ENCODE assay signal across 1 cellular context in genomic region chr2:32039447-32040219, GRCh38.
TF ChIP-seq lines count a peak whose summit lies in the region.

Gene DPY30 (minus strand): TSS chr2:32039805. CDS start chr2:32039456, 349 bp downstream.

TF ChIP-seq in HepG2, 621 proteins besides CTCF, POLR2A, EP300 and RAD21 (continued from another document and continues in another):
- no peak for TF ChIP-seq ZNF597 (CRISPR knock-in tag; IDR thresholded peaks at IDR 0.05)
- peak; percentile 71; the same call in 1 of the 2 replicates for TF ChIP-seq ZNF790 (CRISPR knock-in tag; IDR thresholded peaks at IDR 0.05; ENCODE audit: borderline replicate concordance)
- TF ChIP-seq PPARG (CRISPR knock-in tag; conservative IDR thresholded peaks at IDR 0.05), result peak; percentile 46; the same call in 1 of the 2 replicates
- TF ChIP-seq CBX1 (IDR thresholded peaks at IDR 0.05; ENCODE audit: low read depth), result peak; percentile 43
- peak; percentile 94; the same call in 1 of the 2 replicates for TF ChIP-seq ZSCAN12 (CRISPR knock-in tag; IDR thresholded peaks at IDR 0.05)
- TF ChIP-seq ZNF292 (CRISPR knock-in tag; IDR thresholded peaks at IDR 0.05; ENCODE audit: borderline replicate concordance, low read depth), result peak; percentile 89
- peak; percentile 93; the same call in 1 of the 2 replicates for TF ChIP-seq ZNF232 (CRISPR knock-in tag; IDR thresholded peaks at IDR 0.05; ENCODE audit: borderline replicate concordance)
- peak; percentile 64; the same call in 1 of the 2 replicates for TF ChIP-seq ZNF710 (CRISPR knock-in tag; IDR thresholded peaks at IDR 0.05; ENCODE audit: borderline replicate concordance)
- peak; percentile 66 for TF ChIP-seq GFI1 (CRISPR knock-in tag; IDR thresholded peaks at IDR 0.05; ENCODE audit: borderline replicate concordance)
- TF ChIP-seq ZNF138 (CRISPR knock-in tag; IDR thresholded peaks at IDR 0.05; ENCODE audit: low read depth), result peak; percentile 40; the same call in 1 of the 2 replicates
- TF ChIP-seq DRAP1 (CRISPR knock-in tag; IDR thresholded peaks at IDR 0.05), result peak; percentile 86
- peak; percentile 75; the same call in 1 of the 2 replicates for TF ChIP-seq ZFY (CRISPR knock-in tag; IDR thresholded peaks at IDR 0.05)
- peak; percentile 86 for TF ChIP-seq KMT2A (CRISPR knock-in tag; IDR thresholded peaks at IDR 0.05)
- TF ChIP-seq HNRNPLL (IDR thresholded peaks at IDR 0.05; ENCODE audit: low read depth, low read length, poor library complexity, severe bottlenecking), result peak; percentile 87
- TF ChIP-seq HNRNPUL1 (IDR thresholded peaks at IDR 0.05; ENCODE audit: low read depth, low read length), result no peak
- TF ChIP-seq JUND (CRISPR knock-in tag; IDR thresholded peaks at IDR 0.05), result peak; percentile 51; the same call in 1 of the 2 replicates
- TF ChIP-seq MEIS2 (CRISPR knock-in tag; IDR thresholded peaks at IDR 0.05), result peak; percentile 80; the same call in 1 of the 2 replicates
- TF ChIP-seq NKX3-1 (CRISPR knock-in tag; IDR thresholded peaks at IDR 0.05), result peak; percentile 92
- TF ChIP-seq IKZF1 (IDR thresholded peaks at IDR 0.05), result no peak
- TF ChIP-seq ZNF678 (CRISPR knock-in tag; IDR thresholded peaks at IDR 0.05), result peak; percentile 41; the same call in 1 of the 2 replicates
- 0 out of 2 replicates have a peak, but pooled peaks have one; percentile 49 for TF ChIP-seq ZNF639 (CRISPR knock-in tag; conservative IDR thresholded peaks at IDR 0.05)
- TF ChIP-seq ZNF646 (CRISPR knock-in tag; IDR thresholded peaks at IDR 0.05), result 0 out of 2 replicates have a peak, but pooled peaks have one; percentile 22
- peak; percentile 88 for TF ChIP-seq ASH2L (IDR thresholded peaks at IDR 0.05; ENCODE audit: insufficient read length, low read depth, low read length)
- TF ChIP-seq ZNF570 (CRISPR knock-in tag; IDR thresholded peaks at IDR 0.05; ENCODE audit: borderline replicate concordance), result 0 out of 2 replicates have a peak, but pooled peaks have one; percentile 61
- no peak for TF ChIP-seq ZNF17 (CRISPR knock-in tag; IDR thresholded peaks at IDR 0.05)
- no peak for TF ChIP-seq RBM22 (optimal IDR thresholded peaks at IDR 0.05; ENCODE audit: low read length)
- TF ChIP-seq ZMYM2 (CRISPR knock-in tag; IDR thresholded peaks at IDR 0.05), result peak; percentile 56; the same call in 1 of the 2 replicates
- TF ChIP-seq POGK (CRISPR knock-in tag; conservative IDR thresholded peaks at IDR 0.05), result peak; percentile 92; the same call in 1 of the 2 replicates
- no peak; the same call in 1 of the 2 replicates for TF ChIP-seq RERE (CRISPR knock-in tag; IDR thresholded peaks at IDR 0.05; ENCODE audit: low read depth)
- no peak for TF ChIP-seq RFX1 (IDR thresholded peaks at IDR 0.05)
